Comparison of ENCODE assay signal across 12 cellular contexts in the genomic region with DNA sequence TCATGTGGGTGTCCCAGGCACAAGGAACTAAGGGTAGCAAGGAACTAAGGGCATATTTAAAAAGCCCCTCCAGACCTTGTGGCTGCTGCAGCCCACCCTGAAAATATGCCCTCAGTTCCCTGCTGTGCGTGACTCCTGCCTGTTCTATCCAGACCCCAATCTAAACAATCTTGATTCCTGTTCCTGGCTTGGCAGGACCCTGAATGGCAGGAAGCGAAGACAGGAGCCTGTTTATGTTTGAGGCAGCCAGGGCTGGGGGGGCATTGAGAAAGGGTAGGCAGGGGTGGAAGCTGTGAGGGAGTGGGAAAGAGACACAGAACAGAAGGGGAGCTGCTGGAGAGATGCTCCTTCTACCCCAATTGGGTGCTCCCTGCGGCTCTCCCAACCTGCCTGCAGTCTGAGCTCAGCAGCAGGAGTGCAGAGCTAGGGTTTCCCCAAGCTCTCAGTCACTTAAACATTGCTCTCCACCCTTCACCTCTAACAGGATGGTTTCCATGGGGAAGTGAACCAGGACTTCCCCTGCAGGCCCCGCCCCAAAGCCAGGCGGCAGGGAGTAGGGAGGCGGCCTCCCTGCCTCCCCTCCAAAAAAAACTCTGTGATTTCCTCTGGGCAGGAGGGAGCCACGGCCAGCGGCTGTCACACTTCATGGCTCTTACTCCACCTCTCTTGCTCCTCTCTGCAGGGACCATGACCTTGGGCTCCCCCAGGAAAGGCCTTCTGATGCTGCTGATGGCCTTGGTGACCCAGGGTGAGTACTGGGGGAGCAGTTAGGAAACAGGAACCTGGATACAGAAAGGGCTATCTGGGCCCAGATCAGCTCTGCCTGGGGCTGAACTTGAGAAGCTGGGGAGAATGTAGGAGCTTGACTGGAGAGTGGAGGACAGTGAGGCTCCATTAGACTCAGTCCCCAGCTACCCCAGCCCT. TPM values are rescaled to one million over a fixed set of nuclear protein-coding genes. Genes with fewer than 3 reads are reported as not detected.
DNase-seq lines count a peak whose midpoint lies in the region; FAIRE-seq and TF ChIP-seq lines count a peak whose summit lies in the region.
"Had no signal": no experiment of that assay in that cellular context is flagged by ENCODE, and none has a peak within 500 bp of the region (broad histone marks: within the 10 kb centered on the region; RNA-seq: fewer than 3 reads in every experiment).

No MANE protein-coding gene starts in this region.

- peaks cover 59% of the 10 kb centered on the region for H3K4me1 ChIP-seq in BE2C
- peaks cover 0 to 8% (median 1%) of the 10 kb centered on the region in 4 experiments; a peak in 4 of 7 replicates for H3K4me1 ChIP-seq in H1 (replicated peaks in 1 of 4; ENCODE audit: control insufficient read depth in 3 of 4, insufficient read depth in 4 of 4, low read length in 3 of 4)
- peaks cover 41% of the 10 kb centered on the region for H3K4me1 ChIP-seq in mesodermal cell (ENCODE audit: control insufficient read depth, insufficient read depth, low read length, poor library complexity, severe bottlenecking)

- no peak overlapping the region for H3K14ac ChIP-seq in H1 (ENCODE audit: insufficient read length)

- H3K79me1 ChIP-seq in H1 (ENCODE audit: low read depth, low read length): no peaks in the 10 kb centered on the region

- CTCF ChIA-PET in H1 (lab: Charles Lee; ENCODE audit: partially characterized antibody): interaction anchor here (0.7 to 12.7 kb wide), 19 partner anchors 8 to 314 kb away, joined by 3 to 234 read pairs (median 9); no protein-coding TSS in a partner anchor

- no peaks in the 10 kb centered on the region for H4K20me1 ChIP-seq in H1 (replicated peaks in 1 of 2; ENCODE audit: control insufficient read depth in 1 of 2, insufficient read depth in 2 of 2, low read length in 2 of 2)

- H3K9ac ChIP-seq in H1 (replicated peaks in 1 of 4; ENCODE audit: extremely low read depth in 1 of 4, low read depth in 3 of 4, low read length in 3 of 4): no peak overlapping the region

- H3K4me3 ChIP-seq in BE2C (ENCODE audit: low read depth, low read length) (peak overlapping the region; percentile 28; the same call in 1 of the 2 replicates), MG63 (no peak overlapping the region), H1 (ENCODE audit: extremely low read depth in 1 of 4, insufficient read depth in 2 of 4, low read depth in 3 of 4, low read length in 4 of 4) (no peak overlapping the region), mesodermal cell (ENCODE audit: extremely low read depth, insufficient read depth, low read length, poor library complexity, severe bottlenecking) (peak overlapping the region; percentile 22), brain microvascular endothelial cell (ENCODE audit: low read depth, low read length) (no peak overlapping the region)

- H3K9me3 ChIP-seq in BE2C (no peaks in the 10 kb centered on the region), MG63 (no peaks in the 10 kb centered on the region), H1 (ENCODE audit: insufficient read depth in 2 of 2, low read depth in 1 of 2, low read length in 1 of 2) (no peaks in the 10 kb centered on the region), mesodermal cell (ENCODE audit: control insufficient read depth, low read length) (no peaks in the 10 kb centered on the region)

- in situ Hi-C loops in brain microvascular endothelial cell (cut with HindIII; ENCODE audit: low pct_ligation_motif_present, low sequenced_read_pairs): no loop called here

- FAIRE-seq in H1 (lab: Jason Lieb, UNC): no peak
- FAIRE-seq: TTC549 had no signal

- H2AFZ ChIP-seq in H1 (ENCODE audit: low read length): no peak overlapping the region

- peak overlapping the region; percentile 14; the same call in 1 of the 2 replicates for H4K8ac ChIP-seq in H1 (ENCODE audit: extremely low read depth, insufficient read depth, low read length)

- no peak for TF ChIP-seq EP300 in H1 (IDR thresholded peaks at IDR 0.05; ENCODE audit: borderline replicate concordance in 1 of 2, low read depth in 2 of 2, low read length in 2 of 2)

- TF ChIP-seq POLR2A in H1 (IDR thresholded peaks at IDR 0.05; ENCODE audit: control extremely low read depth in 1 of 2, low read depth in 2 of 2, low read length in 2 of 2): no peak

- peak overlapping the region; percentile 61; the same call in 1 of the 2 replicates for H2BK15ac ChIP-seq in H1 (ENCODE audit: low read length)

- TF ChIP-seq CTCF in BE2C (IDR thresholded peaks at IDR 0.05; ENCODE audit: low read depth, low read length): no peak
- TF ChIP-seq CTCF in H1 (IDR thresholded peaks at IDR 0.05; ENCODE audit: control extremely low read depth in 1 of 3, insufficient read depth in 1 of 3, low read depth in 1 of 3, low read length in 3 of 3): no peak
- TF ChIP-seq CTCF in brain microvascular endothelial cell (IDR thresholded peaks at IDR 0.05; ENCODE audit: low read depth, low read length, missing control alignments): no peak

- no peak overlapping the region for H3K56ac ChIP-seq in H1 (replicated peaks; ENCODE audit: insufficient read length, low read depth, low read length)

- DNase-seq in BE2C (peak; percentile 56), MG63 (peak; percentile 45), H1 (ENCODE audit: low read depth in 1 of 2, low spot score in 2 of 2) (no peak), brain microvascular endothelial cell (no peak), NCI-H2081 (lab: John Stamatoyannopoulos, UW) (no peak), HuH-7 (ENCODE audit: low spot score) (no peak)
- DNase-seq in stimulated activated CD4-positive, alpha-beta T cell treated with anti-CD3 and anti-CD28 coated beads, Interleukin-12 subunit alpha, Interleukin-12 subunit beta, amount 100 ng/mL, for 4 hours: no peak
- DNase-seq: activated naive CD8-positive, alpha-beta T cell treated with anti-CD3 and anti-CD28 coated beads for 36 hours; DMS79; NCI-H1436 had no signal

- no peak overlapping the region for H3K23ac ChIP-seq in H1 (ENCODE audit: insufficient read length)

- H3K23me2 ChIP-seq in H1 (ENCODE audit: low read depth, low read length): peaks cover 6% of the 10 kb centered on the region; the same call in 1 of the 2 replicates

- TF ChIP-seq RAD21 in H1 (IDR thresholded peaks at IDR 0.05 in 1 of 2, conservative IDR thresholded peaks at IDR 0.05 in 1 of 2; ENCODE audit: low read depth in 2 of 2, low read length in 2 of 2): no peak

- H3K27me3 ChIP-seq in BE2C: no peaks in the 10 kb centered on the region
- H3K27me3 ChIP-seq in MG63: no peaks in the 10 kb centered on the region
- H3K27me3 ChIP-seq in H1 (replicated peaks in 1 of 4; ENCODE audit: control insufficient read depth in 3 of 4, extremely low read depth in 1 of 4, insufficient read depth in 3 of 4, low read length in 3 of 4): peaks cover 4 to 22% (median 14%) of the 10 kb centered on the region in 4 experiments
- H3K27me3 ChIP-seq in brain microvascular endothelial cell (replicated peaks): no peaks in the 10 kb centered on the region

- no peak overlapping the region for H2AK5ac ChIP-seq in H1 (ENCODE audit: low read depth, low read length)

- H3K4ac ChIP-seq in H1 (replicated peaks; ENCODE audit: insufficient read length, low read depth, low read length): no peak overlapping the region

- H4K91ac ChIP-seq in H1 (replicated peaks; ENCODE audit: insufficient read length, low read length): no peak overlapping the region

- H2BK12ac ChIP-seq in H1 (ENCODE audit: low read depth, low read length): peak overlapping the region; percentile 23; the same call in 1 of the 2 replicates

- H4K5ac ChIP-seq in H1 (ENCODE audit: insufficient read length, low read depth, low read length): no peak overlapping the region

- 73% methylated on average over 8 of the region's 8 CpGs; no CpG with 5 or more reads in 1 of the 2 experiments for WGBS in H1 (ENCODE audit: extremely low coverage in 1 of 2, insufficient coverage in 1 of 2, insufficient read length in 1 of 2, insufficient replicate concordance in 2 of 2, low coverage in 1 of 2, low lambda C conversion rate in 2 of 2, missing lambda C conversion rate in 1 of 2), 2 experiments
- 40 to 59% methylated on average over 3 to 6 of the region's 8 CpGs for WGBS in mesodermal cell (ENCODE audit: insufficient coverage in 2 of 2), 2 experiments

- POLR2A ChIA-PET in H1 (lab: Charles Lee; ENCODE audit: partially characterized antibody): interaction anchor here (1.4 kb wide), 1 partner anchor 9 kb away, joined by 6 read pairs; no protein-coding TSS in a partner anchor

- H3K4me2 ChIP-seq in H1 (ENCODE audit: insufficient read depth in 1 of 2, low read depth in 2 of 2, low read length in 2 of 2): no peak overlapping the region

- H2BK120ac ChIP-seq in H1 (replicated peaks; ENCODE audit: low read depth, low read length): no peak overlapping the region

- no peaks in the 10 kb centered on the region for H3K36me3 ChIP-seq in BE2C
- no peaks in the 10 kb centered on the region for H3K36me3 ChIP-seq in MG63
- H3K36me3 ChIP-seq in H1 (ENCODE audit: control insufficient read depth in 2 of 4, insufficient read depth in 4 of 4, low read length in 3 of 4): peaks cover 0 to 3% (median 0%) of the 10 kb centered on the region in 4 experiments; a peak in 1 of 8 replicates
- H3K36me3 ChIP-seq in mesodermal cell (ENCODE audit: control insufficient read depth, insufficient read depth, low read length): peaks cover 15% of the 10 kb centered on the region
- H3K36me3 ChIP-seq in brain microvascular endothelial cell (replicated peaks): no peaks in the 10 kb centered on the region

- H2BK20ac ChIP-seq in H1 (ENCODE audit: low read length): no peak overlapping the region

- no peaks in the 10 kb centered on the region for H3K79me2 ChIP-seq in H1 (ENCODE audit: control insufficient read depth in 1 of 2, insufficient read depth in 2 of 2, low read length in 2 of 2)

- no peak overlapping the region for H2BK5ac ChIP-seq in H1 (ENCODE audit: low read depth, low read length)

- H3K27ac ChIP-seq in H1 (ENCODE audit: low read depth, low read length) (no peak overlapping the region), mesodermal cell (ENCODE audit: low read depth, low read length, severe bottlenecking) (peak overlapping the region; percentile 88), brain microvascular endothelial cell (no peak overlapping the region)

- H3K18ac ChIP-seq in H1 (ENCODE audit: extremely low read depth, low read length): no peak overlapping the region; the same call in 1 of the 2 replicates

RNA-seq across cellular contexts. Expression of a gene that starts 4.7 kb away (rescaled TPM):
- polyA plus RNA-seq in BE2C (2012; ENCODE audit: insufficient read depth, insufficient read length, low read depth): 68.1 TPM
- 0.52 and 1.4 TPM in 2 replicates for total RNA-seq in MG63 (2014; rRNA removed; shearing (Covaris generic); ENCODE audit: low replicate concordance)
- total RNA-seq in H1 (2021; fragmentation: NEBNext Ultra II Directional; extraction: Animal tissue kit (Norgen Biotek cat#: 25700)): 0.09 TPM in 1 of 2 replicates, not detected in the other
- polyA plus RNA-seq in H1 (2011; rRNA removed): 0.35 and 0.50 TPM in 2 replicates
- 0.54 TPM for polyA plus RNA-seq in H1 (2011; cell fraction: cytosol; rRNA removed)
- 1.2 TPM for polyA plus RNA-seq in H1 (2011; cell fraction: nucleus; rRNA removed)
- polyA plus RNA-seq in H1 (2012, experiment 1 of 2): 0.59 to 0.90 TPM (median 0.84 TPM) in 4 replicates
- 0.10 TPM for polyA plus RNA-seq in H1 (2012, experiment 2 of 2)
- polyA plus RNA-seq in H1 (2013, experiment 1 of 2): 0.39 TPM
- polyA plus RNA-seq in H1 (2013, experiment 2 of 2): 0.24 TPM
- polyA minus RNA-seq in H1 (2011; rRNA and poly(A)+ RNA removed): 0.39 and 0.82 TPM in 2 replicates
- polyA minus RNA-seq in H1 (2011; cell fraction: cytosol; rRNA and poly(A)+ RNA removed): not detected
- 1.4 TPM for polyA minus RNA-seq in H1 (2011; cell fraction: nucleus; rRNA and poly(A)+ RNA removed)
- 40.5 TPM for polyA plus RNA-seq in mesodermal cell (2013, experiment 1 of 2)
- polyA plus RNA-seq in mesodermal cell (2013, experiment 2 of 2): 31.3 TPM
- total RNA-seq: activated naive CD8-positive, alpha-beta T cell treated with anti-CD3 and anti-CD28 coated beads for 36 hours had no signal

RNA-seq across cellular contexts. Expression of a gene that starts 24.1 kb away (rescaled TPM):
- polyA plus RNA-seq in BE2C (2012; ENCODE audit: insufficient read depth, insufficient read length, low read depth): not detected
- total RNA-seq in MG63 (2014; rRNA removed; shearing (Covaris generic); ENCODE audit: low replicate concordance): not detected in 2 replicates
- total RNA-seq in H1 (2021; fragmentation: NEBNext Ultra II Directional; extraction: Animal tissue kit (Norgen Biotek cat#: 25700)): 0.19 and 0.41 TPM in 2 replicates
- polyA plus RNA-seq in H1 (2011; rRNA removed): 0.53 and 1.5 TPM in 2 replicates
- 1.1 TPM for polyA plus RNA-seq in H1 (2011; cell fraction: cytosol; rRNA removed)
- 8.7 TPM for polyA plus RNA-seq in H1 (2011; cell fraction: nucleus; rRNA removed)
- 0.53 to 1.1 TPM (median 0.62 TPM) in 4 replicates for polyA plus RNA-seq in H1 (2012, experiment 1 of 2)
- polyA plus RNA-seq in H1 (2012, experiment 2 of 2): 0.39 TPM
- polyA plus RNA-seq in H1 (2013, experiment 1 of 2): 0.34 TPM
- polyA plus RNA-seq in H1 (2013, experiment 2 of 2): 0.57 TPM
- polyA minus RNA-seq in H1 (2011; rRNA and poly(A)+ RNA removed): 0.34 and 0.73 TPM in 2 replicates
- not detected for polyA minus RNA-seq in H1 (2011; cell fraction: cytosol; rRNA and poly(A)+ RNA removed)
- 3.4 TPM for polyA minus RNA-seq in H1 (2011; cell fraction: nucleus; rRNA and poly(A)+ RNA removed)
- 0.33 TPM for polyA plus RNA-seq in mesodermal cell (2013, experiment 1 of 2)
- 0.86 TPM for polyA plus RNA-seq in mesodermal cell (2013, experiment 2 of 2)
- total RNA-seq: activated naive CD8-positive, alpha-beta T cell treated with anti-CD3 and anti-CD28 coated beads for 36 hours had no signal

RNA-seq across cellular contexts. Expression of a gene that starts 39.4 kb away (rescaled TPM):
- 82.0 TPM for polyA plus RNA-seq in BE2C (2012; ENCODE audit: insufficient read depth, insufficient read length, low read depth)
- total RNA-seq in MG63 (2014; rRNA removed; shearing (Covaris generic); ENCODE audit: low replicate concordance): 0.57 and 1.9 TPM in 2 replicates
- total RNA-seq in H1 (2021; fragmentation: NEBNext Ultra II Directional; extraction: Animal tissue kit (Norgen Biotek cat#: 25700)): 13.5 and 16.0 TPM in 2 replicates
- 19.2 and 24.7 TPM in 2 replicates for polyA plus RNA-seq in H1 (2011; rRNA removed)
- polyA plus RNA-seq in H1 (2011; cell fraction: cytosol; rRNA removed): 19.1 TPM
- polyA plus RNA-seq in H1 (2011; cell fraction: nucleus; rRNA removed): 18.9 TPM
- 12.9 to 19.5 TPM (median 17.3 TPM) in 4 replicates for polyA plus RNA-seq in H1 (2012, experiment 1 of 2)
- 9.5 TPM for polyA plus RNA-seq in H1 (2012, experiment 2 of 2)
- 10.3 TPM for polyA plus RNA-seq in H1 (2013, experiment 1 of 2)
- 11.9 TPM for polyA plus RNA-seq in H1 (2013, experiment 2 of 2)
- 20.8 and 23.4 TPM in 2 replicates for polyA minus RNA-seq in H1 (2011; rRNA and poly(A)+ RNA removed)
- polyA minus RNA-seq in H1 (2011; cell fraction: cytosol; rRNA and poly(A)+ RNA removed): 12.9 TPM
- polyA minus RNA-seq in H1 (2011; cell fraction: nucleus; rRNA and poly(A)+ RNA removed): 14.2 TPM
- 20.4 TPM for polyA plus RNA-seq in mesodermal cell (2013, experiment 1 of 2)
- polyA plus RNA-seq in mesodermal cell (2013, experiment 2 of 2): 18.7 TPM

Comparison
In these comparisons a context has a peak if more than half of its experiments do, and no peak if none do; other contexts are left out.
1. DNase-seq: peak in BE2C (single experiment) and MG63 (single experiment); none in H1 (0 of 2), brain microvascular endothelial cell (single experiment), NCI-H2081 (0 of 2), stimulated activated CD4-positive, alpha-beta T cell treated with anti-CD3 and anti-CD28 coated beads, Interleukin-12 subunit alpha, Interleukin-12 subunit beta, amount 100 ng/mL, for 4 hours (single experiment) and HuH-7 (single experiment).
2. H3K4me3 ChIP-seq: peak in BE2C (single experiment) and mesodermal cell (single experiment); none in MG63 (single experiment), H1 (0 of 4) and brain microvascular endothelial cell (single experiment).